Comparison of ENCODE assay signal across 9 cellular contexts in genomic region chr3:78645628-78646310, GRCh38.
DNase-seq lines count a peak whose midpoint lies in the region; ATAC-seq, FAIRE-seq and TF ChIP-seq lines count a peak whose summit lies in the region.
"Had no signal": no experiment of that assay in that cellular context is flagged by ENCODE, and none has a peak within 500 bp of the region (broad histone marks: within the 10 kb centered on the region; RNA-seq: fewer than 3 reads in every experiment).

No MANE protein-coding gene starts in this region.

- no peak overlapping the region for H3K4me3 ChIP-seq in transverse colon

- peaks cover 0 to 14% (median 0%) of the 10 kb centered on the region in 4 donors for H3K4me1 ChIP-seq in transverse colon

- FAIRE-seq in islet of Langerhans (lab: Jason Lieb, UNC), result peak; percentile 99

- ATAC-seq in GM19023 (IDR thresholded peaks at IDR 0.05; ENCODE audit: unreplicated experiment) (peak; percentile 80), HG03097 (IDR thresholded peaks at IDR 0.05; ENCODE audit: low FRiP score, unreplicated experiment) (peak; percentile 86)
- no peak for ATAC-seq in activated T-helper 17 cell treated with anti-CD3 and anti-CD28 coated beads, Interleukin-2, amount 50 U/mL, for 72 hours (replicated peaks)

- peaks cover 4% of the 10 kb centered on the region for H3K27me3 Mint-ChIP-seq in brain
- H3K27me3 Mint-ChIP-seq in activated T-helper 17 cell treated with anti-CD3 and anti-CD28 coated beads, Interleukin-2, amount 50 U/mL, for 72 hours, result no peaks in the 10 kb centered on the region

- no peak overlapping the region for H3K27ac ChIP-seq in transverse colon

- WGBS in transverse colon (ENCODE audit: low coverage in 1 of 2), 2 donors, result 44 to 50% methylated on average over 4 of the region's 4 CpGs

- no peak for TF ChIP-seq POLR2A in transverse colon (IDR thresholded peaks at IDR 0.05)

- H3K27me3 ChIP-seq in transverse colon, result no peaks in the 10 kb centered on the region

- H3K36me3 ChIP-seq in transverse colon, result no peaks in the 10 kb centered on the region

- DNase-seq in COLO829 (ENCODE audit: low spot score) (peak; percentile 66), NCI-H2227 treated with DMSO at 0.1 percent for 48 hours (lab: John Stamatoyannopoulos, UW) (peak; percentile 58), transverse colon (no peak)

- peak overlapping the region in 2 of 5 experiments; percentile 54 to 66 for H3K27ac Mint-ChIP-seq in brain
- H3K27ac Mint-ChIP-seq in activated T-helper 17 cell treated with anti-CD3 and anti-CD28 coated beads, Interleukin-2, amount 50 U/mL, for 72 hours, result no peak overlapping the region
- H3K27ac Mint-ChIP-seq: T-helper 1 cell treated with Interleukin-12 subunit alpha and Interleukin-12 subunit beta and Interleukin-4 antibody, amounts not matched to agents 30 μg/mL and 1 μg/mL, for 36 hours had no signal

- peak; percentile 87 to 89 for TF ChIP-seq CTCF in brain (conservative IDR thresholded peaks at IDR 0.05)
- TF ChIP-seq CTCF in transverse colon (IDR thresholded peaks at IDR 0.05), result peak; percentile 64 to 85 (median 78)

- in situ Hi-C loops in transverse colon (cut with MboI; ENCODE audit: low pct_ligation_motif_present in 1 of 4, low pct_unique_long_range_greater_than_20kb in 1 of 4, low sequenced_read_pairs in 3 of 4), result loop anchor here in 1 of 4 donors (25.0 kb wide), 1 partner anchor 1608 kb away; the partner anchor contains the start of gene ROBO2

- peaks cover 10% of the 10 kb centered on the region for H3K36me3 Mint-ChIP-seq in brain
- no peaks in the 10 kb centered on the region for H3K36me3 Mint-ChIP-seq in activated T-helper 17 cell treated with anti-CD3 and anti-CD28 coated beads, Interleukin-2, amount 50 U/mL, for 72 hours (ENCODE audit: low read depth)

- no peak overlapping the region for H3K4me3 Mint-ChIP-seq in brain
- H3K4me3 Mint-ChIP-seq in activated T-helper 17 cell treated with anti-CD3 and anti-CD28 coated beads, Interleukin-2, amount 50 U/mL, for 72 hours, result no peak overlapping the region
- H3K4me3 Mint-ChIP-seq: T-helper 1 cell treated with Interleukin-12 subunit alpha and Interleukin-12 subunit beta and Interleukin-4 antibody, amounts not matched to agents 30 μg/mL and 1 μg/mL, for 36 hours had no signal

- H3K9me3 Mint-ChIP-seq in brain, result no peaks in the 10 kb centered on the region
- peaks cover 4% of the 10 kb centered on the region for H3K9me3 Mint-ChIP-seq in activated T-helper 17 cell treated with anti-CD3 and anti-CD28 coated beads, Interleukin-2, amount 50 U/mL, for 72 hours
- H3K9me3 Mint-ChIP-seq: T-helper 1 cell treated with Interleukin-12 subunit alpha and Interleukin-12 subunit beta and Interleukin-4 antibody, amounts not matched to agents 30 μg/mL and 1 μg/mL, for 36 hours had no signal

- H3K4me1 Mint-ChIP-seq in brain, result peaks cover 48% of the 10 kb centered on the region
- no peaks in the 10 kb centered on the region for H3K4me1 Mint-ChIP-seq in activated T-helper 17 cell treated with anti-CD3 and anti-CD28 coated beads, Interleukin-2, amount 50 U/mL, for 72 hours

- no peaks in the 10 kb centered on the region for H3K9me3 ChIP-seq in transverse colon

- intact Hi-C loops in transverse colon (cut with DNase I; ENCODE audit: low total_unique reads), result no loop called here

- TF ChIP-seq EP300 in transverse colon (IDR thresholded peaks at IDR 0.05; ENCODE audit: low read depth), result no peak
